ENCODE assay signal across 18 cellular contexts in genomic region chr3:74079961-74080562, GRCh38.
DNase-seq lines count a peak whose midpoint lies in the region; ATAC-seq and TF ChIP-seq lines count a peak whose summit lies in the region.
"Had no signal": no experiment of that assay in that cellular context is flagged by ENCODE, and none has a peak within 500 bp of the region (broad histone marks: within the 10 kb centered on the region; RNA-seq: fewer than 3 reads in every experiment).

No MANE protein-coding gene starts in this region.

- 67 to 85% methylated on average over 1 to 3 of the region's 6 CpGs for WGBS in mesodermal cell (ENCODE audit: insufficient coverage in 2 of 2), 2 experiments

- TF ChIP-seq CTCF in brain (conservative IDR thresholded peaks at IDR 0.05) (no peak), foreskin fibroblast (IDR thresholded peaks at IDR 0.05; ENCODE audit: low read depth, low read length) (no peak)

- H3K36me3 ChIP-seq in mesodermal cell (ENCODE audit: control insufficient read depth, insufficient read depth, low read length): no peaks in the 10 kb centered on the region
- H3K36me3 ChIP-seq: BE2C had no signal

- peak overlapping the region in 4 of 5 experiments; percentile 46 to 88 (median 76) for H3K27ac Mint-ChIP-seq in brain
- H3K27ac Mint-ChIP-seq in activated T-cell treated with anti-CD3 and anti-CD28 coated beads, Interleukin-2, amount 50 U/mL, for 24 hours: no peak overlapping the region
- H3K27ac Mint-ChIP-seq: CD4-positive, alpha-beta memory T cell; HFFc6 had no signal

- H3K9me3 ChIP-seq in mesodermal cell (ENCODE audit: control insufficient read depth, low read length): no peaks in the 10 kb centered on the region
- H3K9me3 ChIP-seq: BE2C had no signal

- H3K4me1 Mint-ChIP-seq in brain: peaks cover 31% of the 10 kb centered on the region
- H3K4me1 Mint-ChIP-seq in activated T-cell treated with anti-CD3 and anti-CD28 coated beads, Interleukin-2, amount 50 U/mL, for 24 hours (ENCODE audit: low read depth): no peaks in the 10 kb centered on the region
- H3K4me1 Mint-ChIP-seq: CD4-positive, alpha-beta memory T cell had no signal

- peaks cover 0 to 3% (median 0%) of the 10 kb centered on the region in 5 experiments for H3K9me3 Mint-ChIP-seq in brain
- H3K9me3 Mint-ChIP-seq in activated T-cell treated with anti-CD3 and anti-CD28 coated beads, Interleukin-2, amount 50 U/mL, for 24 hours: peaks cover 6% of the 10 kb centered on the region
- H3K9me3 Mint-ChIP-seq: HFFc6 had no signal

- H3K4me3 ChIP-seq in foreskin fibroblast (ENCODE audit: low read depth in 1 of 2, low read length in 2 of 2) (no peak overlapping the region), mesodermal cell (ENCODE audit: extremely low read depth, insufficient read depth, low read length, poor library complexity, severe bottlenecking) (no peak overlapping the region)

- H3K27me3 Mint-ChIP-seq in brain: peaks cover 2% of the 10 kb centered on the region
- no peaks in the 10 kb centered on the region for H3K27me3 Mint-ChIP-seq in activated T-cell treated with anti-CD3 and anti-CD28 coated beads, Interleukin-2, amount 50 U/mL, for 24 hours
- H3K27me3 Mint-ChIP-seq: CD4-positive, alpha-beta memory T cell had no signal

- ATAC-seq in GM21381 (IDR thresholded peaks at IDR 0.05; ENCODE audit: unreplicated experiment): no peak

- H3K4me3 Mint-ChIP-seq in brain: peak overlapping the region in 3 of 5 experiments; percentile 32 to 70 (median 67)
- no peak overlapping the region for H3K4me3 Mint-ChIP-seq in activated T-cell treated with anti-CD3 and anti-CD28 coated beads, Interleukin-2, amount 50 U/mL, for 24 hours
- H3K4me3 Mint-ChIP-seq: CD4-positive, alpha-beta memory T cell; HFFc6 had no signal

- DNase-seq in foreskin fibroblast (peak; percentile 7 to 21), stromal cell of bone marrow (ENCODE audit: low read depth) (peak; percentile 6)
- no peak for DNase-seq in activated T-cell treated with anti-CD3 and anti-CD28 coated beads, Interleukin-2, amount 50 U/mL, for 24 hours
- no peak for DNase-seq in activated CD8-positive, alpha-beta memory T cell treated with anti-CD3 and anti-CD28 coated beads, Interleukin-2, amount 50 U/mL, for 4 hours
- DNase-seq: BE2C; CD4-positive, alpha-beta memory T cell; DND-41; GDM1; GOT3; HFFc6; Kasumi-1; NCI-H187 treated with DMSO at 0.1 percent for 48 hours; NCI-H524; NK-92 treated with Interleukin-12 subunit alpha and Interleukin-12 subunit beta, amount 100 ng/mL, for 24 hours; OCI-M1 had no signal

- peaks cover 3% of the 10 kb centered on the region for H3K4me1 ChIP-seq in mesodermal cell (ENCODE audit: control insufficient read depth, insufficient read depth, low read length, poor library complexity, severe bottlenecking)
- H3K4me1 ChIP-seq: BE2C had no signal

- H3K36me3 Mint-ChIP-seq in brain: no peaks in the 10 kb centered on the region
- no peaks in the 10 kb centered on the region for H3K36me3 Mint-ChIP-seq in activated T-cell treated with anti-CD3 and anti-CD28 coated beads, Interleukin-2, amount 50 U/mL, for 24 hours (ENCODE audit: low read depth)
- H3K36me3 Mint-ChIP-seq: CD4-positive, alpha-beta memory T cell had no signal

- H3K27ac ChIP-seq in mesodermal cell (ENCODE audit: low read depth, low read length, severe bottlenecking): peak overlapping the region; percentile 36

Comparison
In these comparisons a context has a peak if more than half of its experiments do, and no peak if none do; other contexts are left out.
1. DNase-seq: peak in foreskin fibroblast (2 of 2) and stromal cell of bone marrow (single experiment); none in activated T-cell treated with anti-CD3 and anti-CD28 coated beads, Interleukin-2, amount 50 U/mL, for 24 hours (single experiment) and activated CD8-positive, alpha-beta memory T cell treated with anti-CD3 and anti-CD28 coated beads, Interleukin-2, amount 50 U/mL, for 4 hours (single experiment).